In genomic region chr9:89431930-89432725, GRCh38 we compare ENCODE assay signal across 11 cellular contexts.
DNase-seq lines count a peak whose midpoint lies in the region; TF ChIP-seq lines count a peak whose summit lies in the region.
"Had no signal": no experiment of that assay in that cellular context is flagged by ENCODE, and none has a peak within 500 bp of the region (broad histone marks: within the 10 kb centered on the region; RNA-seq: fewer than 3 reads in every experiment).

No MANE protein-coding gene starts in this region.

- no peaks in the 10 kb centered on the region for H3K27me3 Mint-ChIP-seq in activated CD4-positive, alpha-beta T cell treated with anti-CD3 and anti-CD28 coated beads, Interleukin-2, amount 10 ng/mL, durations not matched to agents 24 days and 14 days
- no peaks in the 10 kb centered on the region for H3K27me3 Mint-ChIP-seq in progenitor cell of endocrine pancreas

- no peak overlapping the region for H3K4me3 ChIP-seq in osteoblast (ENCODE audit: insufficient read depth, low read length)

- no peaks in the 10 kb centered on the region for H4K20me1 ChIP-seq in osteoblast (ENCODE audit: insufficient read depth, low read length)

- peaks cover 57% of the 10 kb centered on the region for H3K4me1 Mint-ChIP-seq in activated CD4-positive, alpha-beta T cell treated with anti-CD3 and anti-CD28 coated beads, Interleukin-2, amount 10 ng/mL, durations not matched to agents 24 days and 14 days
- peaks cover 5% of the 10 kb centered on the region for H3K4me1 Mint-ChIP-seq in progenitor cell of endocrine pancreas (ENCODE audit: low read depth)

- no peak for DNase-seq in activated CD4-positive, alpha-beta T cell treated with anti-CD3 and anti-CD28 coated beads, Interleukin-2, amount 10 ng/mL, durations not matched to agents 24 days and 14 days
- no peak for DNase-seq in activated CD4-positive, alpha-beta T cell treated with anti-CD3 and anti-CD28 coated beads, Interleukin-2, amount 50 U/mL, for 48 hours
- DNase-seq in NCI-H526 treated with DMSO at 0.1 percent for 48 hours (lab: John Stamatoyannopoulos, UW): peak; percentile 3
- DNase-seq in osteoblast (ENCODE audit: insufficient read length, low spot score, missing footprints): peak; percentile 44
- DNase-seq in progenitor cell of endocrine pancreas (ENCODE audit: low spot score, unreplicated experiment): no peak
- no peak for DNase-seq in cortex of kidney (lab: John Stamatoyannopoulos, UW)
- DNase-seq in NCI-H1092 (lab: John Stamatoyannopoulos, UW): no peak
- DNase-seq: left colon; stimulated activated CD4-positive, alpha-beta T cell treated with anti-CD3 and anti-CD28 coated beads, Interleukin-1b, Interleukin-23, amount 100 ng/mL, for 48 hours had no signal

- TF ChIP-seq CTCF in osteoblast (IDR thresholded peaks at IDR 0.05; ENCODE audit: extremely low read depth, low read depth, low read length) (no peak), progenitor cell of endocrine pancreas (IDR thresholded peaks at IDR 0.05; ENCODE audit: unreplicated experiment) (no peak)

- H3K79me2 ChIP-seq in osteoblast (ENCODE audit: insufficient read depth, low read length): no peaks in the 10 kb centered on the region

- H3K9me3 ChIP-seq in osteoblast (ENCODE audit: low read depth, low read length): no peaks in the 10 kb centered on the region

- intact Hi-C loops in activated CD4-positive, alpha-beta T cell treated with anti-CD3 and anti-CD28 coated beads, Interleukin-2, amount 10 ng/mL, durations not matched to agents 24 days and 14 days (cut with micrococcal nuclease): loop anchor here (2.0 kb wide), 1 partner anchor 17 kb away; no protein-coding TSS in a partner anchor

- no peaks in the 10 kb centered on the region for H3K9me3 Mint-ChIP-seq in activated CD4-positive, alpha-beta T cell treated with anti-CD3 and anti-CD28 coated beads, Interleukin-2, amount 10 ng/mL, durations not matched to agents 24 days and 14 days
- no peaks in the 10 kb centered on the region for H3K9me3 Mint-ChIP-seq in progenitor cell of endocrine pancreas (ENCODE audit: low read depth)

- peaks cover 26% of the 10 kb centered on the region for H3K36me3 Mint-ChIP-seq in activated CD4-positive, alpha-beta T cell treated with anti-CD3 and anti-CD28 coated beads, Interleukin-2, amount 10 ng/mL, durations not matched to agents 24 days and 14 days (ENCODE audit: low read depth)
- no peaks in the 10 kb centered on the region for H3K36me3 Mint-ChIP-seq in progenitor cell of endocrine pancreas (ENCODE audit: insufficient read depth)

- peak overlapping the region; percentile 65 for H3K27ac Mint-ChIP-seq in activated CD4-positive, alpha-beta T cell treated with anti-CD3 and anti-CD28 coated beads, Interleukin-2, amount 10 ng/mL, durations not matched to agents 24 days and 14 days
- no peak overlapping the region for H3K27ac Mint-ChIP-seq in progenitor cell of endocrine pancreas

- H3K36me3 ChIP-seq in osteoblast (ENCODE audit: insufficient read depth, low read length): no peaks in the 10 kb centered on the region

- H3K27ac ChIP-seq in cingulate gyrus (ENCODE audit: low read depth, low read length): peak overlapping the region; percentile 98
- H3K27ac ChIP-seq in osteoblast (ENCODE audit: low read depth, low read length): no peak overlapping the region
- H3K27ac ChIP-seq: parathyroid adenoma had no signal

- no peak overlapping the region for H3K4me2 ChIP-seq in osteoblast (ENCODE audit: insufficient read depth, low read length)

- no peaks in the 10 kb centered on the region for H3K4me1 ChIP-seq in osteoblast (ENCODE audit: insufficient read depth, low read length)
- H3K4me1 ChIP-seq: parathyroid adenoma had no signal

- H3K27me3 ChIP-seq in osteoblast (ENCODE audit: insufficient read depth, low read length): no peaks in the 10 kb centered on the region

- H2AFZ ChIP-seq in osteoblast (ENCODE audit: low read length): no peak overlapping the region
- H2AFZ ChIP-seq: parathyroid adenoma had no signal

- no peak overlapping the region for H3K4me3 Mint-ChIP-seq in activated CD4-positive, alpha-beta T cell treated with anti-CD3 and anti-CD28 coated beads, Interleukin-2, amount 10 ng/mL, durations not matched to agents 24 days and 14 days
- H3K4me3 Mint-ChIP-seq in progenitor cell of endocrine pancreas (ENCODE audit: low read depth): no peak overlapping the region

Comparison
In these comparisons a context has a peak if more than half of its experiments do, and no peak if none do; other contexts are left out.
1. DNase-seq: peak in NCI-H526 treated with DMSO at 0.1 percent for 48 hours (single experiment) and osteoblast (single experiment); none in activated CD4-positive, alpha-beta T cell treated with anti-CD3 and anti-CD28 coated beads, Interleukin-2, amount 10 ng/mL, durations not matched to agents 24 days and 14 days (single experiment), activated CD4-positive, alpha-beta T cell treated with anti-CD3 and anti-CD28 coated beads, Interleukin-2, amount 50 U/mL, for 48 hours (0 of 2), progenitor cell of endocrine pancreas (single experiment), cortex of kidney (single experiment) and NCI-H1092 (single experiment).